23 cellular contexts compared by ENCODE assay signal in the genomic region with DNA sequence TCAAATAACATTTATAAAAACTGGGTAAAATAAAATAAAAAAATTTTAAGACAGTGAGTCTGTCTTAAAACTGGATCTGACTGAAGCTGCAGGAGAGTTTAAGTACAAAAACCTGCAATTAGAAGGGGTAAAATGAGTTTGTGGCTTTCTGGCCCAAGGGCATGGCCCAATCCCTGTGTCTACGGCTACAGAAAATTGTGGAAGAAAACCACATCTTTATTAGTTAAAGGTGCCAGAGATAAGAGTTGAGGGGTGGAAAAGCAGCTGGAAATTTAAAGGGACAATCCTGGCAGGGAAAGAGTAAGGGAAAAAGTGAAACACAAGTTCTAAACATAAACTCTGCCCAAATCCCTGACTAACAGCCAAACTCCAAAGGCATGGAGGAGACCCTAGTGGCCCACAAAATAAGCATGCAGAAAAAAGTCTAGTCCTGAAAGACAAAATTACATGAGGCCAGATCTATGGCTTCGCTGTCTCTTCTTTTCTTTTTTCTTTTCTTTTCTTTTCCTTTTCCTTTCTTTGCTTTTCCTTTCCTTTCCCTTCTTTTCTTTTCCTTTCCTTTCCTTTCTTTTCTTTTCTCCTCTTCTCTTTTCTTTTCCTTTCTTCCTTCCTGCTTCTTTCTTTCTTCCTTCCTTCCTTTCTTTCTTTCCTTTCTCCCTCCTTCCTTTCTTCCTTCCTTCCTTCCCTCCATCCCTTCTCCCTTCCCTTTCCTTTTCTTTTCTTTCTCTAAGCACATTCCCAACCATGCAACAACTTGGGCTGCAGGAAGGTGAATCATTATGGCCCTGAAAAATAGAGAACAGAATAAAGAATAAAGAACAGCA. TPM values are rescaled to one million over a fixed set of nuclear protein-coding genes. Genes with fewer than 3 reads are reported as not detected.
A peak's percentile ranks its signal among the peaks of the same experiment; 100 is the strongest.
DNase-seq lines count a peak whose midpoint lies in the region; ATAC-seq, FAIRE-seq and TF ChIP-seq lines count a peak whose summit lies in the region.
"Had no signal": no experiment of that assay in that cellular context is flagged by ENCODE, and none has a peak within 500 bp of the region (broad histone marks: within the 10 kb centered on the region; RNA-seq: fewer than 3 reads in every experiment).

No MANE protein-coding gene starts in this region.

- TF ChIP-seq EP300 in K562 (IDR thresholded peaks at IDR 0.05; ENCODE audit: low read length), result no peak

- no peaks in the 10 kb centered on the region for H3K79me2 ChIP-seq in DND-41 (ENCODE audit: insufficient read depth, low read length)
- H3K79me2 ChIP-seq in K562 (ENCODE audit: control insufficient read depth, insufficient read depth, low read length), result no peaks in the 10 kb centered on the region
- no peaks in the 10 kb centered on the region for H3K79me2 ChIP-seq in neural progenitor cell (ENCODE audit: low read depth)
- no peaks in the 10 kb centered on the region for H3K79me2 ChIP-seq in PC-9 (ENCODE audit: low read depth)

- no peak for TF ChIP-seq POLR2A in K562 (conservative IDR thresholded peaks at IDR 0.05)

- no peak for DNase-seq in DND-41
- no peak for DNase-seq in K562 (ENCODE audit: extremely low read depth in 1 of 4, low spot score in 3 of 4)
- DNase-seq in neural progenitor cell (ENCODE audit: low spot score), result no peak
- no peak for DNase-seq in putamen (ENCODE audit: low spot score)
- DNase-seq in NCI-H2107 (lab: John Stamatoyannopoulos, UW), result no peak
- no peak for DNase-seq in PC-9
- DNase-seq: CD8-positive, alpha-beta memory T cell; GDM1; GOT3; HFFc6; NCI-H1105; NCI-H187 treated with DMSO at 0.1 percent for 48 hours; NCI-H446; NCI-H69; NK-92 treated with Interleukin-12 subunit alpha and Interleukin-12 subunit beta, amount 100 ng/mL, for 24 hours; PC-3 had no signal

- H3K36me3 ChIP-seq in DND-41 (ENCODE audit: insufficient read depth, low read length) (no peaks in the 10 kb centered on the region), KOPT-K1 (ENCODE audit: insufficient read depth, low read length) (no peaks in the 10 kb centered on the region), K562 (ENCODE audit: control insufficient read depth, insufficient read depth, low read length) (no peaks in the 10 kb centered on the region), neural progenitor cell (no peaks in the 10 kb centered on the region), PC-9 (ENCODE audit: low read depth) (no peaks in the 10 kb centered on the region)

- peaks cover 9% of the 10 kb centered on the region for H3K4me1 Mint-ChIP-seq in neural progenitor cell
- H3K4me1 Mint-ChIP-seq: CD8-positive, alpha-beta memory T cell had no signal

- no peak for FAIRE-seq in K562 (lab: Jason Lieb, UNC)
- FAIRE-seq: D721Med, GM12878, GM18507 had no signal

- H3K9me2 ChIP-seq in PC-9 (ENCODE audit: insufficient read depth), result no peaks in the 10 kb centered on the region; the same call in 1 of the 2 replicates

- peak overlapping the region; percentile 12 for H3K27ac Mint-ChIP-seq in neural progenitor cell
- H3K27ac Mint-ChIP-seq: HFFc6 had no signal

- H3F3A ChIP-seq in neural progenitor cell (ENCODE audit: low read depth), result no peaks in the 10 kb centered on the region
- no peaks in the 10 kb centered on the region for H3F3A ChIP-seq in PC-9 (ENCODE audit: insufficient read depth, low read depth)

- no peaks in the 10 kb centered on the region for H3K36me3 Mint-ChIP-seq in neural progenitor cell

- CTCF ChIA-PET in K562 (lab: Yijun Ruan, JAX; ENCODE audit: low intra/inter-chr PET ratio) (no interaction called here), PC-9 (lab: Charles Lee) (no interaction called here)

- intact Hi-C loops in K562 (cut with micrococcal nuclease) (no loop called here), PC-9 (cut with micrococcal nuclease; ENCODE audit: unreplicated experiment) (no loop called here)

- in situ Hi-C loops in K562 (cut with MboI), result no loop called here

- H3K27ac ChIP-seq in DND-41 (ENCODE audit: low read length), result peak overlapping the region; percentile 58
- H3K27ac ChIP-seq in KOPT-K1 (ENCODE audit: low read depth, low read length, poor library complexity, severe bottlenecking), result peak overlapping the region; percentile 3
- no peak overlapping the region for H3K27ac ChIP-seq in K562 (ENCODE audit: extremely low read depth, low read depth, low read length)
- H3K27ac ChIP-seq in neural progenitor cell, result no peak overlapping the region
- H3K27ac ChIP-seq in PC-9, result no peak overlapping the region
- H3K27ac ChIP-seq: KMS-11 had no signal

- H3K27me3 Mint-ChIP-seq in neural progenitor cell (ENCODE audit: insufficient read depth, low read depth), result no peaks in the 10 kb centered on the region

- H3K27me3 ChIP-seq in DND-41 (ENCODE audit: insufficient read depth, low read length, poor library complexity) (no peaks in the 10 kb centered on the region), K562 (ENCODE audit: control insufficient read depth in 2 of 2, insufficient read depth in 2 of 2, low read length in 2 of 2) (peaks cover 0 to 12% of the 10 kb centered on the region in 2 experiments; a peak in 3 of 5 replicates), neural progenitor cell (no peaks in the 10 kb centered on the region), PC-9 (ENCODE audit: insufficient read depth, low read depth) (no peaks in the 10 kb centered on the region)

- BruUV-seq in K562 (replicated peaks; lab: Mats Ljungman, UMichigan) (no TSS peak), PC-9 (replicated peaks; lab: Mats Ljungman, UMichigan) (no TSS peak)

- ATAC-seq in DND-41 (ENCODE audit: insufficient read depth, low read depth) (no peak), K562 (no peak)
- ATAC-seq: GM12878, PC-3 had no signal

- peaks cover 11% of the 10 kb centered on the region for H3K9me3 Mint-ChIP-seq in neural progenitor cell
- H3K9me3 Mint-ChIP-seq: CD8-positive, alpha-beta memory T cell; HFFc6 had no signal

- H3K4me3 ChIP-seq in DND-41 (ENCODE audit: low read depth in 1 of 2, low read length in 2 of 2) (no peak overlapping the region), K562 (no peak overlapping the region), neural progenitor cell (no peak overlapping the region), PC-9 (no peak overlapping the region)
- H3K4me3 ChIP-seq: GM12878 had no signal

- H2AFZ ChIP-seq in DND-41 (ENCODE audit: low read depth, low read length) (peak overlapping the region; percentile 48), K562 (ENCODE audit: low read depth, low read length) (no peak overlapping the region), neural progenitor cell (replicated peaks) (peak overlapping the region; percentile 32), PC-9 (no peak overlapping the region)

- H3K4me1 ChIP-seq in DND-41 (ENCODE audit: insufficient read depth, low read length) (peaks cover 50% of the 10 kb centered on the region), K562 (replicated peaks in 1 of 2; ENCODE audit: control insufficient read depth in 2 of 2, insufficient read depth in 2 of 2, low read length in 2 of 2) (no peaks in the 10 kb centered on the region), neural progenitor cell (peaks cover 6% of the 10 kb centered on the region), PC-9 (replicated peaks; ENCODE audit: insufficient read depth) (no peaks in the 10 kb centered on the region)

- TF ChIP-seq RAD21 in K562 (CRISPR knock-in tag; conservative IDR thresholded peaks at IDR 0.05 in 1 of 2, IDR thresholded peaks at IDR 0.05 in 1 of 2), result no peak

- no peak overlapping the region for H3K4me3 Mint-ChIP-seq in neural progenitor cell
- H3K4me3 Mint-ChIP-seq: CD8-positive, alpha-beta memory T cell; HFFc6 had no signal

- 0% methylated on average over 1 of the region's 2 CpGs for WGBS in K562 (ENCODE audit: insufficient coverage, low coverage, missing lambda C conversion rate)

- no peaks in the 10 kb centered on the region for H3K9me1 ChIP-seq in K562 (ENCODE audit: control insufficient read depth, insufficient read depth, low read length)

- H3K9ac ChIP-seq in DND-41 (ENCODE audit: low read depth, low read length) (peak overlapping the region; percentile 20; the same call in 1 of the 2 replicates), K562 (ENCODE audit: insufficient read depth in 1 of 2, low read depth in 2 of 2, low read length in 2 of 2) (no peak overlapping the region), neural progenitor cell (no peak overlapping the region)
- H3K9ac ChIP-seq: KMS-11 had no signal

- no peak overlapping the region for H3K4me2 ChIP-seq in DND-41 (ENCODE audit: insufficient read depth, low read length)
- no peak overlapping the region for H3K4me2 ChIP-seq in K562 (ENCODE audit: insufficient read depth, low read length)
- no peak overlapping the region for H3K4me2 ChIP-seq in neural progenitor cell
- no peak overlapping the region for H3K4me2 ChIP-seq in PC-9
- H3K4me2 ChIP-seq: KMS-11 had no signal

- H3K9me3 ChIP-seq in DND-41 (ENCODE audit: insufficient read depth, low read length, severe bottlenecking) (no peaks in the 10 kb centered on the region), KOPT-K1 (ENCODE audit: insufficient read depth, low read length, poor library complexity, severe bottlenecking) (peaks cover 9% of the 10 kb centered on the region), K562 (replicated peaks; ENCODE audit: control insufficient read depth, insufficient read depth, low read depth, low read length) (no peaks in the 10 kb centered on the region), neural progenitor cell (ENCODE audit: low read depth) (peaks cover 5% of the 10 kb centered on the region), PC-9 (ENCODE audit: insufficient read depth, low read depth) (no peaks in the 10 kb centered on the region)

- TF ChIP-seq CTCF in DND-41 (IDR thresholded peaks at IDR 0.05; ENCODE audit: borderline replicate concordance, extremely low read depth, low read length, poor library complexity, severe bottlenecking), result no peak
- TF ChIP-seq CTCF in K562 (IDR thresholded peaks at IDR 0.05 in 2 of 3, conservative IDR thresholded peaks at IDR 0.05 in 1 of 3; ENCODE audit: insufficient read depth in 2 of 3, low read depth in 1 of 3, low read length in 3 of 3), result no peak
- no peak for TF ChIP-seq CTCF in neural progenitor cell (IDR thresholded peaks at IDR 0.05)
- no peak for TF ChIP-seq CTCF in PC-9 (conservative IDR thresholded peaks at IDR 0.05)

- POLR2A ChIA-PET in K562 (lab: Yijun Ruan, JAX) (no interaction called here), PC-9 (lab: Charles Lee; ENCODE audit: unreplicated experiment) (no interaction called here)

- H4K20me1 ChIP-seq in DND-41 (ENCODE audit: insufficient read depth, low read length), result no peaks in the 10 kb centered on the region
- H4K20me1 ChIP-seq in K562 (replicated peaks; ENCODE audit: control insufficient read depth, insufficient read depth, low read length), result no peaks in the 10 kb centered on the region
- no peaks in the 10 kb centered on the region for H4K20me1 ChIP-seq in neural progenitor cell (ENCODE audit: low read depth)
- no peaks in the 10 kb centered on the region for H4K20me1 ChIP-seq in PC-9 (ENCODE audit: insufficient read depth)

RNA-seq across cellular contexts. Expression of a gene that starts 23.5 kb away (rescaled TPM):
- total RNA-seq in K562 (2011; cell fraction: chromatin; rRNA removed; ENCODE audit: low replicate concordance), result not detected in 2 replicates
- not detected in 2 replicates for total RNA-seq in K562 (2011; cell fraction: nucleolus; rRNA removed)
- total RNA-seq in K562 (2011; cell fraction: nucleoplasm; rRNA removed), result not detected in 2 replicates
- total RNA-seq in K562 (2014; rRNA removed) (not detected in 2 replicates), K562 (2014; rRNA removed; fragmentation: Illumina TruSeq; extraction: Trizol) (not detected in 2 replicates), K562 (2015; rRNA removed; fragmentation: Illumina TruSeq; extraction: Trizol) (not detected in 2 replicates), K562 (2021) (not detected in 2 replicates), neural progenitor cell (ENCODE audit: low replicate concordance) (0.25 TPM in 1 of 2 replicates, not detected in the other), PC-9 (2021) (not detected in 2 replicates)
- polyA plus RNA-seq in K562 (2011; rRNA removed) (not detected in 2 replicates), K562 (2014; fragmentation: Illumina TruSeq; extraction: Trizol) (not detected in 2 replicates), K562 (2014; fragmentation: Nextera tagmentation; extraction: Ambion mirVana) (under 1 TPM; 0.03 to 0.06 TPM), K562 (2014; rRNA removed) (not detected in 2 replicates)
- not detected in 2 replicates for polyA plus RNA-seq in K562 (2011; cell fraction: cytosol; rRNA removed)
- not detected in 2 replicates for polyA plus RNA-seq in K562 (2011; cell fraction: nucleus; rRNA removed)
- 0.25 and 0.43 TPM in 2 replicates for polyA plus RNA-seq in K562 (2012)
- not detected in 2 replicates for polyA minus RNA-seq in K562 (2011; rRNA and poly(A)+ RNA removed)
- not detected in 2 replicates for polyA minus RNA-seq in K562 (2011; cell fraction: cytosol; rRNA and poly(A)+ RNA removed)
- not detected in 2 replicates for polyA minus RNA-seq in K562 (2011; cell fraction: nucleus; rRNA and poly(A)+ RNA removed)
- total RNA-seq: CD8-positive, alpha-beta memory T cell; GM12878; HFFc6; PC-3; SK-MEL-5 had no signal
- polyA plus RNA-seq: BJ, GM12878 had no signal

RNA-seq across cellular contexts. Expression of a gene that starts 42.6 kb away (rescaled TPM):
- 24.2 and 70.1 TPM in 2 replicates for total RNA-seq in K562 (2011; cell fraction: chromatin; rRNA removed; ENCODE audit: low replicate concordance)
- total RNA-seq in K562 (2011; cell fraction: nucleolus; rRNA removed), result 17.2 and 24.5 TPM in 2 replicates
- total RNA-seq in K562 (2011; cell fraction: nucleoplasm; rRNA removed), result 49.1 and 91.3 TPM in 2 replicates
- 61.1 and 62.5 TPM in 2 replicates for total RNA-seq in K562 (2014; rRNA removed)
- 68.1 and 82.4 TPM in 2 replicates for total RNA-seq in K562 (2014; rRNA removed; fragmentation: Illumina TruSeq; extraction: Trizol)
- total RNA-seq in K562 (2015; rRNA removed; fragmentation: Illumina TruSeq; extraction: Trizol), result 97.0 and 109 TPM in 2 replicates
- total RNA-seq in K562 (2021), result 41.0 and 49.9 TPM in 2 replicates
- polyA plus RNA-seq in K562 (2011; rRNA removed), result 57.6 and 70.2 TPM in 2 replicates
- 15.1 and 22.0 TPM in 2 replicates for polyA plus RNA-seq in K562 (2011; cell fraction: cytosol; rRNA removed)
- polyA plus RNA-seq in K562 (2011; cell fraction: nucleus; rRNA removed), result 24.5 and 42.9 TPM in 2 replicates
- 67.3 and 71.4 TPM in 2 replicates for polyA plus RNA-seq in K562 (2012)
- polyA plus RNA-seq in K562 (2014; fragmentation: Illumina TruSeq; extraction: Trizol), result 68.2 and 83.7 TPM in 2 replicates
- 10 to 100 TPM; 26.3 to 29.8 TPM for polyA plus RNA-seq in K562 (2014; fragmentation: Nextera tagmentation; extraction: Ambion mirVana)
- 44.3 and 44.5 TPM in 2 replicates for polyA plus RNA-seq in K562 (2014; rRNA removed)
- polyA minus RNA-seq in K562 (2011; rRNA and poly(A)+ RNA removed), result 55.7 and 59.4 TPM in 2 replicates
- 14.6 and 19.9 TPM in 2 replicates for polyA minus RNA-seq in K562 (2011; cell fraction: cytosol; rRNA and poly(A)+ RNA removed)
- polyA minus RNA-seq in K562 (2011; cell fraction: nucleus; rRNA and poly(A)+ RNA removed), result 46.9 and 69.3 TPM in 2 replicates
- 41.0 and 57.5 TPM in 2 replicates for total RNA-seq in neural progenitor cell (ENCODE audit: low replicate concordance)
- 45.2 and 45.8 TPM in 2 replicates for total RNA-seq in PC-9 (2021)

Comparison
In these comparisons a context has a peak if more than half of its experiments do, and no peak if none do; other contexts are left out.
1. H2AFZ ChIP-seq: peak in DND-41 (single experiment) and neural progenitor cell (single experiment); none in K562 (single experiment) and PC-9 (single experiment).
2. H3K27ac ChIP-seq: peak in DND-41 (single experiment) and KOPT-K1 (single experiment); none in K562 (single experiment), neural progenitor cell (single experiment) and PC-9 (single experiment).